8 cellular contexts compared by ENCODE assay signal in genomic region chr7:23893942-23894890, GRCh38.
DNase-seq lines count a peak whose midpoint lies in the region; ATAC-seq and TF ChIP-seq lines count a peak whose summit lies in the region.
"Had no signal": no experiment of that assay in that cellular context is flagged by ENCODE, and none has a peak within 500 bp of the region (broad histone marks: within the 10 kb centered on the region; RNA-seq: fewer than 3 reads in every experiment).

No MANE protein-coding gene starts in this region.

- ATAC-seq in GM19452 (IDR thresholded peaks at IDR 0.05; ENCODE audit: unreplicated experiment) = peak; percentile 74
- no peak for ATAC-seq in stimulated activated memory B cell treated with anti-CD40 and anti-IgM and Interleukin-4, amounts not matched to agents 10 μg/mL and 1 μg/mL and 100 μg/mL, for 72 hours

- WGBS in spleen, 5 donors = 23 to 38% (median 29%) methylated on average over 13 of the region's 13 CpGs

- DNase-seq in OCI-M1 (lab: John Stamatoyannopoulos, UW) = peak; percentile 79
- DNase-seq in amniotic epithelial cell (ENCODE audit: low read depth) = peak; percentile 95
- DNase-seq in stimulated activated CD4-positive, alpha-beta T cell treated with anti-CD3 and anti-CD28 coated beads, TNF-alpha, amount 100 ng/mL, for 24 hours (ENCODE audit: low read depth in 3 of 3) = peak in 2 of 3 experiments; percentile 5 to 54
- no peak for DNase-seq in spleen
- no peak for DNase-seq in NCI-H1436 (lab: John Stamatoyannopoulos, UW)
- DNase-seq: NCI-H1105 treated with DMSO at 0.1 percent for 48 hours had no signal

- no peaks in the 10 kb centered on the region for H3K36me3 ChIP-seq in spleen

- H3K27ac ChIP-seq in spleen = no peak overlapping the region

- H3K9me3 Mint-ChIP-seq in stimulated activated memory B cell treated with anti-CD40 and anti-IgM and Interleukin-4, amounts not matched to agents 10 μg/mL and 1 μg/mL and 100 μg/mL, for 72 hours = peaks cover 6% of the 10 kb centered on the region

- H3K4me1 Mint-ChIP-seq in stimulated activated memory B cell treated with anti-CD40 and anti-IgM and Interleukin-4, amounts not matched to agents 10 μg/mL and 1 μg/mL and 100 μg/mL, for 72 hours = no peaks in the 10 kb centered on the region

- H3K4me1 ChIP-seq in spleen = no peaks in the 10 kb centered on the region

- H3K9me3 ChIP-seq in spleen = peaks cover 0 to 4% (median 0%) of the 10 kb centered on the region in 8 donors

- no peak for TF ChIP-seq POLR2A in spleen (IDR thresholded peaks at IDR 0.05)

- no peaks in the 10 kb centered on the region for H3K36me3 Mint-ChIP-seq in stimulated activated memory B cell treated with anti-CD40 and anti-IgM and Interleukin-4, amounts not matched to agents 10 μg/mL and 1 μg/mL and 100 μg/mL, for 72 hours

- no peak for TF ChIP-seq CTCF in spleen (IDR thresholded peaks at IDR 0.05 in 8 of 11, conservative IDR thresholded peaks at IDR 0.05 in 3 of 11)

- H3K4me3 Mint-ChIP-seq in stimulated activated memory B cell treated with anti-CD40 and anti-IgM and Interleukin-4, amounts not matched to agents 10 μg/mL and 1 μg/mL and 100 μg/mL, for 72 hours = no peak overlapping the region

- intact Hi-C loops in spleen (cut with DNase I; ENCODE audit: low total_unique reads) = no loop called here

- no peak overlapping the region for H3K27ac Mint-ChIP-seq in stimulated activated memory B cell treated with anti-CD40 and anti-IgM and Interleukin-4, amounts not matched to agents 10 μg/mL and 1 μg/mL and 100 μg/mL, for 72 hours

- peaks cover 20% of the 10 kb centered on the region for H3K27me3 Mint-ChIP-seq in stimulated activated memory B cell treated with anti-CD40 and anti-IgM and Interleukin-4, amounts not matched to agents 10 μg/mL and 1 μg/mL and 100 μg/mL, for 72 hours

- peaks cover 0 to 24% (median 0%) of the 10 kb centered on the region in 7 donors for H3K27me3 ChIP-seq in spleen (replicated peaks in 1 of 7)

- H3K4me3 ChIP-seq in spleen = no peak overlapping the region

Comparison
In these comparisons a context has a peak if more than half of its experiments do, and no peak if none do; other contexts are left out.
1. DNase-seq: peak in OCI-M1 (single experiment), amniotic epithelial cell (single experiment) and stimulated activated CD4-positive, alpha-beta T cell treated with anti-CD3 and anti-CD28 coated beads, TNF-alpha, amount 100 ng/mL, for 24 hours (2 of 3); none in spleen (single experiment) and NCI-H1436 (single experiment).